ENCODE assay signal across 9 cellular contexts in genomic region chr3:72818092-72818721, GRCh38. TPM values are rescaled to one million over a fixed set of nuclear protein-coding genes. Genes with fewer than 3 reads are reported as not detected.
DNase-seq lines count a peak whose midpoint lies in the region; ATAC-seq lines count a peak whose summit lies in the region.
"Had no signal": no experiment of that assay in that cellular context is flagged by ENCODE, and none has a peak within 500 bp of the region (broad histone marks: within the 10 kb centered on the region; RNA-seq: fewer than 3 reads in every experiment).

No MANE protein-coding gene starts in this region.

- DNase-seq in DMS53 (lab: John Stamatoyannopoulos, UW) = peak; percentile 0
- no peak for DNase-seq in DMS53 treated with DMSO at 0.1 percent for 48 hours (lab: John Stamatoyannopoulos, UW; ENCODE audit: unreplicated experiment)
- peak; percentile 32 for DNase-seq in NCI-H2081 treated with DMSO at 0.1 percent for 48 hours (lab: John Stamatoyannopoulos, UW)
- DNase-seq in dermis blood vessel endothelial cell = peak; percentile 64
- peak; percentile 67 for DNase-seq in pons (ENCODE audit: low spot score)
- DNase-seq in stimulated activated CD4-positive, alpha-beta T cell treated with anti-CD3 and anti-CD28 coated beads, Interleukin-12 subunit alpha, Interleukin-12 subunit beta, amount 100 ng/mL, for 4 hours = no peak
- no peak for DNase-seq in activated CD8-positive, alpha-beta memory T cell treated with anti-CD3 and anti-CD28 coated beads, Interleukin-2, amount 50 U/mL, for 4 hours

- no peak for ATAC-seq in HG03175 (IDR thresholded peaks at IDR 0.05; ENCODE audit: unreplicated experiment)
- ATAC-seq: naive thymus-derived CD4-positive, alpha-beta T cell had no signal

RNA-seq across cellular contexts. Expression of gene SHQ1, which starts 30.0 kb away (rescaled TPM):
- total RNA-seq in dermis blood vessel endothelial cell = 19.6 and 22.7 TPM in 2 replicates

Comparison
In these comparisons a context has a peak if more than half of its experiments do, and no peak if none do; other contexts are left out.
1. DNase-seq: peak in DMS53 (single experiment), NCI-H2081 treated with DMSO at 0.1 percent for 48 hours (single experiment), dermis blood vessel endothelial cell (single experiment) and pons (single experiment); none in DMS53 treated with DMSO at 0.1 percent for 48 hours (single experiment), stimulated activated CD4-positive, alpha-beta T cell treated with anti-CD3 and anti-CD28 coated beads, Interleukin-12 subunit alpha, Interleukin-12 subunit beta, amount 100 ng/mL, for 4 hours (single experiment) and activated CD8-positive, alpha-beta memory T cell treated with anti-CD3 and anti-CD28 coated beads, Interleukin-2, amount 50 U/mL, for 4 hours (single experiment).